8 cellular contexts compared by ENCODE assay signal in the genomic region with DNA sequence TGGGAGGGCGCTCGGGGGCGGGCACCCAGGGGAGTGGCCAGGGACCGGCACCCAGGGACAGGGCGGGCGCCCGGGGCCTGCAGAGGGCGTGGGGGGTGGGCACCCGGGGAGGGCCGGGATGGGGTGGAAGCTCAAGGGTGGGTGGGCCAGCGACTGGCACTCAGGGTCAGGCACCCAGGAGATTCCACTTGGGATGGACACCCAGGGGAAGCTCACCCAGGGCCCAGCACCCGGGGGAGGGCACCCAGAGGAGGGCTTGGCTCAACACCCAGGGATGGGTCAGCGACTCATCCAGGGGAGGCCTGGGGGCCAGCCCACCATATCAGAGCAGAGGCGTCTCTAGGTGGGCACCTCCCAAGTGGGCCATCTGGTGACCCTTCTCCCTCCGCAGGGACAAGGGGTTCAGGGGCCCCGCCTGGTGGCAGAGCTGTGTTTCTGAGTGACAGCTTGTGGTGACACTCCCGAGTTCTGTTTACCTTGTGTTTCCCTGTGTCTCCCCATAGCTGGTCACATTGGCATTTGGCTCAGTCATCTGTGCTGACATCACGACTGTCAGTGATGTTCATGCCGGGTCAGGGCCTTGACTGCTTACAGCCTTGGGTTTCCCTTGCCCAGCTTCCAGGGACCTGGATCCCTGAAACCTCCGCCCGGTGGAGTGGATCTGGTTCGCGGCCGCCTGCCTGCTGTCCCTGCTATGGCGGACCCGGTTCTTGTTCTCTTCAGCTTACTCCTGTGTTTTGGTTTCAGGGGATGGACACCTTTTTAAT. TPM values are rescaled to one million over a fixed set of nuclear protein-coding genes. Genes with fewer than 3 reads are reported as not detected.
DNase-seq lines count a peak whose midpoint lies in the region; ATAC-seq, FAIRE-seq and TF ChIP-seq lines count a peak whose summit lies in the region.

No MANE protein-coding gene starts in this region.

- FAIRE-seq in pancreas (lab: Jason Lieb, UNC) = no peak

- H3K36me3 Mint-ChIP-seq in activated naive CD8-positive, alpha-beta T cell treated with anti-CD3 and anti-CD28 coated beads for 36 hours = no peaks in the 10 kb centered on the region

- H3K36me3 ChIP-seq in Peyer's patch (no peaks in the 10 kb centered on the region), pancreas (no peaks in the 10 kb centered on the region), urinary bladder (ENCODE audit: insufficient read depth) (no peaks in the 10 kb centered on the region)

- TF ChIP-seq CTCF in Peyer's patch (IDR thresholded peaks at IDR 0.05) (peak in 5 of 6 experiments; percentile 22 to 63 (median 57)), pancreas (IDR thresholded peaks at IDR 0.05) (peak in 1 of 4 donors; percentile 5)

- intact Hi-C loops in Right ventricle myocardium inferior (cut with DNase I) (loop anchor here (1.0 to 2.0 kb wide), 2 partner anchors 36 to 41 kb away; no protein-coding TSS in a partner anchor), pancreas (cut with DNase I) (no loop called here)

- H3K9me3 ChIP-seq in Peyer's patch (no peaks in the 10 kb centered on the region), pancreas (no peaks in the 10 kb centered on the region)

- peaks cover 0 to 33% (median 3%) of the 10 kb centered on the region in 4 donors for H3K4me1 ChIP-seq in Peyer's patch
- no peaks in the 10 kb centered on the region for H3K4me1 ChIP-seq in pancreas
- H3K4me1 ChIP-seq in urinary bladder (ENCODE audit: insufficient read depth) = peaks cover 2% of the 10 kb centered on the region

- H3K27ac Mint-ChIP-seq in activated naive CD8-positive, alpha-beta T cell treated with anti-CD3 and anti-CD28 coated beads for 36 hours = peak overlapping the region; percentile 76

- peak overlapping the region; percentile 99 to 100 (median 100) for H3K27ac ChIP-seq in Peyer's patch
- peak overlapping the region; percentile 99 to 100 (median 100) for H3K27ac ChIP-seq in pancreas
- peak overlapping the region; percentile 99 for H3K27ac ChIP-seq in urinary bladder (ENCODE audit: low read depth)

- H3K4me3 ChIP-seq in Peyer's patch (peak overlapping the region; percentile 65 to 100 (median 88)), pancreas (peak overlapping the region; percentile 66 to 84 (median 78)), urinary bladder (ENCODE audit: low read depth, low read length) (peak overlapping the region; percentile 56)

- no peak for TF ChIP-seq POLR2A in Peyer's patch (IDR thresholded peaks at IDR 0.05)

- H3K27me3 Mint-ChIP-seq in activated naive CD8-positive, alpha-beta T cell treated with anti-CD3 and anti-CD28 coated beads for 36 hours = no peaks in the 10 kb centered on the region

- no peaks in the 10 kb centered on the region for H3K9me3 Mint-ChIP-seq in activated naive CD8-positive, alpha-beta T cell treated with anti-CD3 and anti-CD28 coated beads for 36 hours

- peak overlapping the region; percentile 76 for H3K4me3 Mint-ChIP-seq in activated naive CD8-positive, alpha-beta T cell treated with anti-CD3 and anti-CD28 coated beads for 36 hours

- H3K27me3 ChIP-seq in Peyer's patch (no peaks in the 10 kb centered on the region), pancreas (no peaks in the 10 kb centered on the region)

- WGBS in pancreas, 2 donors = 5 to 10% methylated on average over 25 to 26 of the region's 26 CpGs
- 15% methylated on average over 26 of the region's 26 CpGs for WGBS in urinary bladder

- peak; percentile 80 for DNase-seq in DMS153 (lab: John Stamatoyannopoulos, UW)
- peak in 2 of 3 donors; percentile 52 to 85 for DNase-seq in Peyer's patch
- DNase-seq in activated naive CD8-positive, alpha-beta T cell treated with anti-CD3 and anti-CD28 coated beads for 36 hours = peak; percentile 60
- peak; percentile 81 for DNase-seq in Right ventricle myocardium inferior (ENCODE audit: missing footprints)
- DNase-seq in pancreas = peak in 3 of 6 donors; percentile 55 to 75 (median 74)

- ATAC-seq in GM19463 (IDR thresholded peaks at IDR 0.05; ENCODE audit: unreplicated experiment) (peak; percentile 13), HG03565 (IDR thresholded peaks at IDR 0.05; ENCODE audit: unreplicated experiment) (peak; percentile 14), Right ventricle myocardium inferior (peak; percentile 9), pancreas (peak; percentile 6 to 40 (median 14))

- H3K4me1 Mint-ChIP-seq in activated naive CD8-positive, alpha-beta T cell treated with anti-CD3 and anti-CD28 coated beads for 36 hours = peaks cover 45% of the 10 kb centered on the region

RNA-seq across cellular contexts. Expression of gene IBA57, which starts 0.7 kb away (rescaled TPM):
- 10 to 100 TPM in 2 of 4 donors, 1 to 10 TPM in 2; 8.2 to 11.8 (median 10.3) TPM for total RNA-seq in Peyer's patch
- total RNA-seq in activated naive CD8-positive, alpha-beta T cell treated with anti-CD3 and anti-CD28 coated beads for 36 hours = 10 to 100 TPM; 18.1 to 19.3 TPM
- 12.7 TPM for total RNA-seq in Right ventricle myocardium inferior
- 10 to 100 TPM in 1 of 6 donors, 1 to 10 TPM in 5; 6.1 to 14.4 (median 8.0) TPM for total RNA-seq in pancreas
- polyA plus RNA-seq in pancreas = 1 to 10 TPM; 2.4 to 2.7 TPM
- 5.4 TPM for total RNA-seq in urinary bladder
- polyA plus RNA-seq in urinary bladder = 6.6 TPM

RNA-seq across cellular contexts. Expression of gene GJC2, which starts 16.6 kb away (rescaled TPM):
- total RNA-seq in Peyer's patch (under 1 TPM in 2 of 4 donors, not detected in 2; 0.88 to 0.94 TPM), Right ventricle myocardium inferior (1.6 TPM), pancreas (under 1 TPM; 0.08 to 0.69 (median 0.34) TPM), urinary bladder (4.0 TPM)
- total RNA-seq in activated naive CD8-positive, alpha-beta T cell treated with anti-CD3 and anti-CD28 coated beads for 36 hours = 1 to 10 TPM; 1.1 to 1.2 TPM
- polyA plus RNA-seq in pancreas (under 1 TPM; 0.59 to 0.80 TPM), urinary bladder (5.4 TPM)

RNA-seq across cellular contexts. Expression of gene GUK1, which starts 26.3 kb away (rescaled TPM):
- 100 to 1,000 TPM; 206 to 232 (median 224) TPM for total RNA-seq in Peyer's patch
- 100 to 1,000 TPM; 294 to 304 TPM for total RNA-seq in activated naive CD8-positive, alpha-beta T cell treated with anti-CD3 and anti-CD28 coated beads for 36 hours
- total RNA-seq in Right ventricle myocardium inferior = 162 TPM
- 100 to 1,000 TPM in 2 of 6 donors, 10 to 100 TPM in 4; 71.5 to 114 (median 98.6) TPM for total RNA-seq in pancreas
- 100 to 1,000 TPM; 317 TPM for polyA plus RNA-seq in pancreas
- total RNA-seq in urinary bladder = 103 TPM
- polyA plus RNA-seq in urinary bladder = 492 TPM

RNA-seq across cellular contexts. Expression of gene OBSCN, which starts 41.5 kb away (rescaled TPM):
- total RNA-seq in Peyer's patch = 100 to 1,000 TPM in 1 of 4 donors, 10 to 100 TPM in 2, 1 to 10 TPM in 1; 5.8 to 136 (median 34.4) TPM
- total RNA-seq in activated naive CD8-positive, alpha-beta T cell treated with anti-CD3 and anti-CD28 coated beads for 36 hours = 10 to 100 TPM; 13.7 to 14.9 TPM
- 275 TPM for total RNA-seq in Right ventricle myocardium inferior
- 10 to 100 TPM in 4 of 6 donors, 1 to 10 TPM in 2; 7.9 to 16.5 (median 10.7) TPM for total RNA-seq in pancreas
- 10 to 100 TPM; 50.7 to 61.4 TPM for polyA plus RNA-seq in pancreas
- 29.1 TPM for total RNA-seq in urinary bladder
- polyA plus RNA-seq in urinary bladder = 8.4 TPM

RNA-seq across cellular contexts. Expression of gene MRPL55, which starts 57.3 kb away (rescaled TPM):
- total RNA-seq in Peyer's patch = 10 to 100 TPM; 70.1 to 99.6 (median 80.8) TPM
- 10 to 100 TPM; 75.0 to 82.4 TPM for total RNA-seq in activated naive CD8-positive, alpha-beta T cell treated with anti-CD3 and anti-CD28 coated beads for 36 hours
- total RNA-seq in Right ventricle myocardium inferior = 57.0 TPM
- total RNA-seq in pancreas = 10 to 100 TPM; 18.1 to 24.7 (median 23.9) TPM
- 100 to 1,000 TPM; 103 to 113 TPM for polyA plus RNA-seq in pancreas
- total RNA-seq in urinary bladder = 22.5 TPM
- polyA plus RNA-seq in urinary bladder = 109 TPM
